1 cellular context compared by ENCODE assay signal in the genomic region with DNA sequence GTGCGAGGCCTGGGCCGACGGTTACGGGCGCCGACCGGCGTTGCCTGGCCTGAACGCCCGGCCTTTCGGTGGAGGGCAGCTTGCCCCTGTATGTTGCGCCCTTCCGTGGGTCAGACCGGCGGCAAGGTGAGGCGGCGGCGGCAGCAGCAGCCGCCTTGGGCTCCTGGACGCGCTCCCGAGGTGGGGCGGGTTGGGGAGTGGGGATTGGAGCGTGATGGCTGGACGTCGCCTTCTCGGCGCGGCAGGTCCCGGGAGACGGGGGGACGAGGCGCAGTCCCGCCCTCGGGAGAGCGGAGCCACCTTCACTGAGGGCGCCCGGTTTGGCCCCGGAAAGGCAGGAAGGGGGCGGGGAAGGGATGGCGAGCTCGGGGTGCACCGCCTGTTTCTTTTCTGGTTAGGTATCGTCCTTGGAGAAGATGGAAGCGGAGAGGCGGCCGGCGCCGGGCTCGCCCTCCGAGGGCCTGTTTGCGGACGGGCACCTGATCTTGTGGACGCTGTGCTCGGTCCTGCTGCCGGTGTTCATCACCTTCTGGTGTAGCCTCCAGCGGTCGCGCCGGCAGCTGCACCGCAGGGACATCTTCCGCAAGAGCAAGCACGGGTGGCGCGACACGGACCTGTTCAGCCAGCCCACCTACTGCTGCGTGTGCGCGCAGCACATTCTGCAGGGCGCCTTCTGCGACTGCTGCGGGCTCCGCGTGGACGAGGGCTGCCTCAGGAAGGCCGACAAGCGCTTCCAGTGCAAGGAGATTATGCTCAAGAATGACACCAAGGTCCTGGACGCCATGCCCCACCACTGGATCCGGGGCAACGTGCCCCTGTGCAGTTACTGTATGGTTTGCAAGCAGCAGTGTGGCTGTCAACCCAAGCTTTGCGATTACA.
TF ChIP-seq lines count a peak whose summit lies in the region.

No MANE protein-coding gene starts in this region.

TF ChIP-seq in WTC11, 78 proteins besides CTCF, POLR2A, EP300 and RAD21 (continued from another document):
- TF ChIP-seq, protein P1, sequence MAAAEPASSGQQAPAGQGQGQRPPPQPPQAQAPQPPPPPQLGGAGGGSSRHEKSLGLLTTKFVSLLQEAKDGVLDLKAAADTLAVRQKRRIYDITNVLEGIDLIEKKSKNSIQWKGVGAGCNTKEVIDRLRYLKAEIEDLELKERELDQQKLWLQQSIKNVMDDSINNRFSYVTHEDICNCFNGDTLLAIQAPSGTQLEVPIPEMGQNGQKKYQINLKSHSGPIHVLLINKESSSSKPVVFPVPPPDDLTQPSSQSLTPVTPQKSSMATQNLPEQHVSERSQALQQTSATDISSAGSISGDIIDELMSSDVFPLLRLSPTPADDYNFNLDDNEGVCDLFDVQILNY (CRISPR knock-in tag; IDR thresholded peaks at IDR 0.05), result no peak
- no peak for TF ChIP-seq OVOL2 (CRISPR knock-in tag; IDR thresholded peaks at IDR 0.05; ENCODE audit: borderline replicate concordance)
- TF ChIP-seq, protein P2, sequence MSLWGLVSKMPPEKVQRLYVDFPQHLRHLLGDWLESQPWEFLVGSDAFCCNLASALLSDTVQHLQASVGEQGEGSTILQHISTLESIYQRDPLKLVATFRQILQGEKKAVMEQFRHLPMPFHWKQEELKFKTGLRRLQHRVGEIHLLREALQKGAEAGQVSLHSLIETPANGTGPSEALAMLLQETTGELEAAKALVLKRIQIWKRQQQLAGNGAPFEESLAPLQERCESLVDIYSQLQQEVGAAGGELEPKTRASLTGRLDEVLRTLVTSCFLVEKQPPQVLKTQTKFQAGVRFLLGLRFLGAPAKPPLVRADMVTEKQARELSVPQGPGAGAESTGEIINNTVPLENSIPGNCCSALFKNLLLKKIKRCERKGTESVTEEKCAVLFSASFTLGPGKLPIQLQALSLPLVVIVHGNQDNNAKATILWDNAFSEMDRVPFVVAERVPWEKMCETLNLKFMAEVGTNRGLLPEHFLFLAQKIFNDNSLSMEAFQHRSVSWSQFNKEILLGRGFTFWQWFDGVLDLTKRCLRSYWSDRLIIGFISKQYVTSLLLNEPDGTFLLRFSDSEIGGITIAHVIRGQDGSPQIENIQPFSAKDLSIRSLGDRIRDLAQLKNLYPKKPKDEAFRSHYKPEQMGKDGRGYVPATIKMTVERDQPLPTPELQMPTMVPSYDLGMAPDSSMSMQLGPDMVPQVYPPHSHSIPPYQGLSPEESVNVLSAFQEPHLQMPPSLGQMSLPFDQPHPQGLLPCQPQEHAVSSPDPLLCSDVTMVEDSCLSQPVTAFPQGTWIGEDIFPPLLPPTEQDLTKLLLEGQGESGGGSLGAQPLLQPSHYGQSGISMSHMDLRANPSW (CRISPR knock-in tag; conservative IDR thresholded peaks at IDR 0.05; ENCODE audit: low read depth), result 0 out of 2 replicates have a peak, but pooled peaks have one; percentile 73
- TF ChIP-seq, protein P3, sequence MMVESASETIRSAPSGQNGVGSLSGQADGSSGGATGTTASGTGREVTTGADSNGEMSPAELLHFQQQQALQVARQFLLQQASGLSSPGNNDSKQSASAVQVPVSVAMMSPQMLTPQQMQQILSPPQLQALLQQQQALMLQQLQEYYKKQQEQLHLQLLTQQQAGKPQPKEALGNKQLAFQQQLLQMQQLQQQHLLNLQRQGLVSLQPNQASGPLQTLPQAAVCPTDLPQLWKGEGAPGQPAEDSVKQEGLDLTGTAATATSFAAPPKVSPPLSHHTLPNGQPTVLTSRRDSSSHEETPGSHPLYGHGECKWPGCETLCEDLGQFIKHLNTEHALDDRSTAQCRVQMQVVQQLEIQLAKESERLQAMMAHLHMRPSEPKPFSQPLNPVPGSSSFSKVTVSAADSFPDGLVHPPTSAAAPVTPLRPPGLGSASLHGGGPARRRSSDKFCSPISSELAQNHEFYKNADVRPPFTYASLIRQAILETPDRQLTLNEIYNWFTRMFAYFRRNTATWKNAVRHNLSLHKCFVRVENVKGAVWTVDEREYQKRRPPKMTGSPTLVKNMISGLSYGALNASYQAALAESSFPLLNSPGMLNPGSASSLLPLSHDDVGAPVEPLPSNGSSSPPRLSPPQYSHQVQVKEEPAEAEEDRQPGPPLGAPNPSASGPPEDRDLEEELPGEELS (CRISPR knock-in tag; IDR thresholded peaks at IDR 0.05), result no peak; the same call in 1 of the 2 replicates
- 0 out of 2 replicates have a peak, but pooled peaks have one; percentile 12 for TF ChIP-seq TEAD1 (CRISPR knock-in tag; IDR thresholded peaks at IDR 0.05)
- TF ChIP-seq, protein P4, sequence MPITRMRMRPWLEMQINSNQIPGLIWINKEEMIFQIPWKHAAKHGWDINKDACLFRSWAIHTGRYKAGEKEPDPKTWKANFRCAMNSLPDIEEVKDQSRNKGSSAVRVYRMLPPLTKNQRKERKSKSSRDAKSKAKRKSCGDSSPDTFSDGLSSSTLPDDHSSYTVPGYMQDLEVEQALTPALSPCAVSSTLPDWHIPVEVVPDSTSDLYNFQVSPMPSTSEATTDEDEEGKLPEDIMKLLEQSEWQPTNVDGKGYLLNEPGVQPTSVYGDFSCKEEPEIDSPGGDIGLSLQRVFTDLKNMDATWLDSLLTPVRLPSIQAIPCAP (CRISPR knock-in tag; IDR thresholded peaks at IDR 0.05), result no peak
- TF ChIP-seq, protein P5, sequence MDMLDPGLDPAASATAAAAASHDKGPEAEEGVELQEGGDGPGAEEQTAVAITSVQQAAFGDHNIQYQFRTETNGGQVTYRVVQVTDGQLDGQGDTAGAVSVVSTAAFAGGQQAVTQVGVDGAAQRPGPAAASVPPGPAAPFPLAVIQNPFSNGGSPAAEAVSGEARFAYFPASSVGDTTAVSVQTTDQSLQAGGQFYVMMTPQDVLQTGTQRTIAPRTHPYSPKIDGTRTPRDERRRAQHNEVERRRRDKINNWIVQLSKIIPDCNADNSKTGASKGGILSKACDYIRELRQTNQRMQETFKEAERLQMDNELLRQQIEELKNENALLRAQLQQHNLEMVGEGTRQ (CRISPR knock-in tag; IDR thresholded peaks at IDR 0.05), result no peak
- TF ChIP-seq ZBTB21 (CRISPR knock-in tag; IDR thresholded peaks at IDR 0.05; ENCODE audit: borderline replicate concordance), result peak; percentile 74
- TF ChIP-seq, protein P6, sequence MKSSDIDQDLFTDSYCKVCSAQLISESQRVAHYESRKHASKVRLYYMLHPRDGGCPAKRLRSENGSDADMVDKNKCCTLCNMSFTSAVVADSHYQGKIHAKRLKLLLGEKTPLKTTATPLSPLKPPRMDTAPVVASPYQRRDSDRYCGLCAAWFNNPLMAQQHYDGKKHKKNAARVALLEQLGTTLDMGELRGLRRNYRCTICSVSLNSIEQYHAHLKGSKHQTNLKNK (CRISPR knock-in tag; IDR thresholded peaks at IDR 0.05), result no peak
- TF ChIP-seq, protein P7, sequence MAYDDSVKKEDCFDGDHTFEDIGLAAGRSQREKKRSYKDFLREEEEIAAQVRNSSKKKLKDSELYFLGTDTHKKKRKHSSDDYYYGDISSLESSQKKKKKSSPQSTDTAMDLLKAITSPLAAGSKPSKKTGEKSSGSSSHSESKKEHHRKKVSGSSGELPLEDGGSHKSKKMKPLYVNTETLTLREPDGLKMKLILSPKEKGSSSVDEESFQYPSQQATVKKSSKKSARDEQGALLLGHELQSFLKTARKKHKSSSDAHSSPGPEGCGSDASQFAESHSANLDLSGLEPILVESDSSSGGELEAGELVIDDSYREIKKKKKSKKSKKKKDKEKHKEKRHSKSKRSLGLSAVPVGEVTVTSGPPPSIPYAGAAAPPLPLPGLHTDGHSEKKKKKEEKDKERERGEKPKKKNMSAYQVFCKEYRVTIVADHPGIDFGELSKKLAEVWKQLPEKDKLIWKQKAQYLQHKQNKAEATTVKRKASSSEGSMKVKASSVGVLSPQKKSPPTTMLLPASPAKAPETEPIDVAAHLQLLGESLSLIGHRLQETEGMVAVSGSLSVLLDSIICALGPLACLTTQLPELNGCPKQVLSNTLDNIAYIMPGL (CRISPR knock-in tag; IDR thresholded peaks at IDR 0.05), result peak; percentile 59
- no peak for TF ChIP-seq GRHL2 (CRISPR knock-in tag; IDR thresholded peaks at IDR 0.05; ENCODE audit: insufficient replicate concordance, severe bottlenecking)
- 0 out of 2 replicates have a peak, but pooled peaks have one; percentile 1 for TF ChIP-seq ETV6 (CRISPR knock-in tag; IDR thresholded peaks at IDR 0.05)
- TF ChIP-seq SP1 (CRISPR knock-in tag; conservative IDR thresholded peaks at IDR 0.05), result no peak
- TF ChIP-seq, protein P8, sequence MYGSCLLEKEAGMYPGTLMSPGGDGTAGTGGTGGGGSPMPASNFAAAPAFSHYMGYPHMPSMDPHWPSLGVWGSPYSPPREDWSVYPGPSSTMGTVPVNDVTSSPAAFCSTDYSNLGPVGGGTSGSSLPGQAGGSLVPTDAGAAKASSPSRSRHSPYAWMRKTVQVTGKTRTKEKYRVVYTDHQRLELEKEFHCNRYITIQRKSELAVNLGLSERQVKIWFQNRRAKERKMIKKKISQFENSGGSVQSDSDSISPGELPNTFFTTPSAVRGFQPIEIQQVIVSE (CRISPR knock-in tag; IDR thresholded peaks at IDR 0.05; ENCODE audit: borderline replicate concordance), result no peak
- TF ChIP-seq JUN (CRISPR knock-in tag; IDR thresholded peaks at IDR 0.05), result 0 out of 2 replicates have a peak, but pooled peaks have one; percentile 61
- TF ChIP-seq, protein P9, sequence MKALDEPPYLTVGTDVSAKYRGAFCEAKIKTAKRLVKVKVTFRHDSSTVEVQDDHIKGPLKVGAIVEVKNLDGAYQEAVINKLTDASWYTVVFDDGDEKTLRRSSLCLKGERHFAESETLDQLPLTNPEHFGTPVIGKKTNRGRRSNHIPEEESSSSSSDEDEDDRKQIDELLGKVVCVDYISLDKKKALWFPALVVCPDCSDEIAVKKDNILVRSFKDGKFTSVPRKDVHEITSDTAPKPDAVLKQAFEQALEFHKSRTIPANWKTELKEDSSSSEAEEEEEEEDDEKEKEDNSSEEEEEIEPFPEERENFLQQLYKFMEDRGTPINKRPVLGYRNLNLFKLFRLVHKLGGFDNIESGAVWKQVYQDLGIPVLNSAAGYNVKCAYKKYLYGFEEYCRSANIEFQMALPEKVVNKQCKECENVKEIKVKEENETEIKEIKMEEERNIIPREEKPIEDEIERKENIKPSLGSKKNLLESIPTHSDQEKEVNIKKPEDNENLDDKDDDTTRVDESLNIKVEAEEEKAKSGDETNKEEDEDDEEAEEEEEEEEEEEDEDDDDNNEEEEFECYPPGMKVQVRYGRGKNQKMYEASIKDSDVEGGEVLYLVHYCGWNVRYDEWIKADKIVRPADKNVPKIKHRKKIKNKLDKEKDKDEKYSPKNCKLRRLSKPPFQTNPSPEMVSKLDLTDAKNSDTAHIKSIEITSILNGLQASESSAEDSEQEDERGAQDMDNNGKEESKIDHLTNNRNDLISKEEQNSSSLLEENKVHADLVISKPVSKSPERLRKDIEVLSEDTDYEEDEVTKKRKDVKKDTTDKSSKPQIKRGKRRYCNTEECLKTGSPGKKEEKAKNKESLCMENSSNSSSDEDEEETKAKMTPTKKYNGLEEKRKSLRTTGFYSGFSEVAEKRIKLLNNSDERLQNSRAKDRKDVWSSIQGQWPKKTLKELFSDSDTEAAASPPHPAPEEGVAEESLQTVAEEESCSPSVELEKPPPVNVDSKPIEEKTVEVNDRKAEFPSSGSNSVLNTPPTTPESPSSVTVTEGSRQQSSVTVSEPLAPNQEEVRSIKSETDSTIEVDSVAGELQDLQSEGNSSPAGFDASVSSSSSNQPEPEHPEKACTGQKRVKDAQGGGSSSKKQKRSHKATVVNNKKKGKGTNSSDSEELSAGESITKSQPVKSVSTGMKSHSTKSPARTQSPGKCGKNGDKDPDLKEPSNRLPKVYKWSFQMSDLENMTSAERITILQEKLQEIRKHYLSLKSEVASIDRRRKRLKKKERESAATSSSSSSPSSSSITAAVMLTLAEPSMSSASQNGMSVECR (CRISPR knock-in tag; IDR thresholded peaks at IDR 0.05; ENCODE audit: borderline replicate concordance), result 0 out of 2 replicates have a peak, but pooled peaks have one; percentile 40
- TF ChIP-seq, protein P10, sequence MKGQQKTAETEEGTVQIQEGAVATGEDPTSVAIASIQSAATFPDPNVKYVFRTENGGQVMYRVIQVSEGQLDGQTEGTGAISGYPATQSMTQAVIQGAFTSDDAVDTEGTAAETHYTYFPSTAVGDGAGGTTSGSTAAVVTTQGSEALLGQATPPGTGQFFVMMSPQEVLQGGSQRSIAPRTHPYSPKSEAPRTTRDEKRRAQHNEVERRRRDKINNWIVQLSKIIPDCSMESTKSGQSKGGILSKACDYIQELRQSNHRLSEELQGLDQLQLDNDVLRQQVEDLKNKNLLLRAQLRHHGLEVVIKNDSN (CRISPR knock-in tag; IDR thresholded peaks at IDR 0.05), result peak; percentile 36; the same call in 1 of the 2 replicates
- 0 out of 2 replicates have a peak, but pooled peaks have one; percentile 28 for TF ChIP-seq NR2C2 (CRISPR knock-in tag; IDR thresholded peaks at IDR 0.05)
- 0 out of 2 replicates have a peak, but pooled peaks have one; percentile 55 for TF ChIP-seq ZNF219 (CRISPR knock-in tag; IDR thresholded peaks at IDR 0.05; ENCODE audit: borderline replicate concordance)
- TF ChIP-seq ZNF423 (CRISPR knock-in tag; IDR thresholded peaks at IDR 0.05), result no peak
- TF ChIP-seq, protein P11, sequence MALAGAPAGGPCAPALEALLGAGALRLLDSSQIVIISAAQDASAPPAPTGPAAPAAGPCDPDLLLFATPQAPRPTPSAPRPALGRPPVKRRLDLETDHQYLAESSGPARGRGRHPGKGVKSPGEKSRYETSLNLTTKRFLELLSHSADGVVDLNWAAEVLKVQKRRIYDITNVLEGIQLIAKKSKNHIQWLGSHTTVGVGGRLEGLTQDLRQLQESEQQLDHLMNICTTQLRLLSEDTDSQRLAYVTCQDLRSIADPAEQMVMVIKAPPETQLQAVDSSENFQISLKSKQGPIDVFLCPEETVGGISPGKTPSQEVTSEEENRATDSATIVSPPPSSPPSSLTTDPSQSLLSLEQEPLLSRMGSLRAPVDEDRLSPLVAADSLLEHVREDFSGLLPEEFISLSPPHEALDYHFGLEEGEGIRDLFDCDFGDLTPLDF (CRISPR knock-in tag; IDR thresholded peaks at IDR 0.05), result no peak
- peak; percentile 66; the same call in 1 of the 2 replicates for TF ChIP-seq RELA (CRISPR knock-in tag; IDR thresholded peaks at IDR 0.05; ENCODE audit: borderline replicate concordance)
- TF ChIP-seq, protein P12, sequence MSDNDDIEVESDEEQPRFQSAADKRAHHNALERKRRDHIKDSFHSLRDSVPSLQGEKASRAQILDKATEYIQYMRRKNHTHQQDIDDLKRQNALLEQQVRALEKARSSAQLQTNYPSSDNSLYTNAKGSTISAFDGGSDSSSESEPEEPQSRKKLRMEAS (CRISPR knock-in tag; IDR thresholded peaks at IDR 0.05), result peak; percentile 63
- TF ChIP-seq KAT7 (CRISPR knock-in tag; IDR thresholded peaks at IDR 0.05; ENCODE audit: borderline replicate concordance), result peak; percentile 98; the same call in 1 of the 2 replicates
- TF ChIP-seq TCF7 (CRISPR knock-in tag; IDR thresholded peaks at IDR 0.05; ENCODE audit: low read depth), result no peak
- TF ChIP-seq ELF4 (CRISPR knock-in tag; IDR thresholded peaks at IDR 0.05; ENCODE audit: low read depth), result no peak
